3 cellular contexts compared by ENCODE assay signal in genomic region chr17:66946251-66946650, GRCh38.
TF ChIP-seq lines count a peak whose summit lies in the region.

No MANE protein-coding gene starts in this region.

TF ChIP-seq in A549, 52 proteins besides CTCF, POLR2A, EP300 and RAD21:
- TF ChIP-seq MAFK (IDR thresholded peaks at IDR 0.05; ENCODE audit: partially characterized antibody) (peak; percentile 62), RARB (CRISPR knock-in tag; IDR thresholded peaks at IDR 0.05) (no peak), CBX8 (IDR thresholded peaks at IDR 0.05) (no peak), HOXA7 (CRISPR knock-in tag; IDR thresholded peaks at IDR 0.05) (no peak), ESRRA (IDR thresholded peaks at IDR 0.05; ENCODE audit: borderline replicate concordance, low read length) (no peak)
TF ChIP-seq in A549: peak in this region for 1.

TF ChIP-seq in IMR-90, 13 proteins besides CTCF, POLR2A, EP300 and RAD21:
- TF ChIP-seq MAFK (IDR thresholded peaks at IDR 0.05; ENCODE audit: low read depth, low read length): peak; percentile 20; the same call in 1 of the 2 replicates
- TF ChIP-seq, protein P1, sequence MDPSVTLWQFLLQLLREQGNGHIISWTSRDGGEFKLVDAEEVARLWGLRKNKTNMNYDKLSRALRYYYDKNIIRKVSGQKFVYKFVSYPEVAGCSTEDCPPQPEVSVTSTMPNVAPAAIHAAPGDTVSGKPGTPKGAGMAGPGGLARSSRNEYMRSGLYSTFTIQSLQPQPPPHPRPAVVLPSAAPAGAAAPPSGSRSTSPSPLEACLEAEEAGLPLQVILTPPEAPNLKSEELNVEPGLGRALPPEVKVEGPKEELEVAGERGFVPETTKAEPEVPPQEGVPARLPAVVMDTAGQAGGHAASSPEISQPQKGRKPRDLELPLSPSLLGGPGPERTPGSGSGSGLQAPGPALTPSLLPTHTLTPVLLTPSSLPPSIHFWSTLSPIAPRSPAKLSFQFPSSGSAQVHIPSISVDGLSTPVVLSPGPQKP (IDR thresholded peaks at IDR 0.05; ENCODE audit: borderline replicate concordance, low read depth, low read length): no peak

TF ChIP-seq in H1, 55 proteins besides CTCF, POLR2A, EP300 and RAD21:
- no peak for TF ChIP-seq BACH1 (IDR thresholded peaks at IDR 0.05; ENCODE audit: low read length)
- no peak for TF ChIP-seq FOSL1 (IDR thresholded peaks at IDR 0.05; ENCODE audit: insufficient read depth, low read depth, low read length)
- TF ChIP-seq HDAC6 (IDR thresholded peaks at IDR 0.05; ENCODE audit: low read depth, low read length): no peak
- no peak for TF ChIP-seq ASH2L (IDR thresholded peaks at IDR 0.05; ENCODE audit: low read length)
- TF ChIP-seq GABPA (IDR thresholded peaks at IDR 0.05; ENCODE audit: borderline replicate concordance, insufficient read depth, low read length): no peak
- no peak for TF ChIP-seq KDM1A (IDR thresholded peaks at IDR 0.05; ENCODE audit: borderline replicate concordance, low read length)
- no peak for TF ChIP-seq ATF2 (IDR thresholded peaks at IDR 0.05; ENCODE audit: low read length)
- no peak for TF ChIP-seq CBX8 (IDR thresholded peaks at IDR 0.05; ENCODE audit: borderline replicate concordance, low read depth, low read length)
- TF ChIP-seq, protein P2, sequence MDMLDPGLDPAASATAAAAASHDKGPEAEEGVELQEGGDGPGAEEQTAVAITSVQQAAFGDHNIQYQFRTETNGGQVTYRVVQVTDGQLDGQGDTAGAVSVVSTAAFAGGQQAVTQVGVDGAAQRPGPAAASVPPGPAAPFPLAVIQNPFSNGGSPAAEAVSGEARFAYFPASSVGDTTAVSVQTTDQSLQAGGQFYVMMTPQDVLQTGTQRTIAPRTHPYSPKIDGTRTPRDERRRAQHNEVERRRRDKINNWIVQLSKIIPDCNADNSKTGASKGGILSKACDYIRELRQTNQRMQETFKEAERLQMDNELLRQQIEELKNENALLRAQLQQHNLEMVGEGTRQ (IDR thresholded peaks at IDR 0.05; ENCODE audit: low read length): no peak
- TF ChIP-seq CREB1 (IDR thresholded peaks at IDR 0.05): no peak
- TF ChIP-seq BRCA1 (IDR thresholded peaks at IDR 0.05; ENCODE audit: low read depth, low read length): no peak
- TF ChIP-seq EGR1 (IDR thresholded peaks at IDR 0.05; ENCODE audit: borderline replicate concordance, low read depth, low read length): no peak
- no peak for TF ChIP-seq NANOG (IDR thresholded peaks at IDR 0.05; ENCODE audit: insufficient read depth, low read depth, low read length, poor library complexity, severe bottlenecking)
- TF ChIP-seq BCL11A (IDR thresholded peaks at IDR 0.05; ENCODE audit: low read depth in 2 of 2, low read length in 2 of 2): no peak
- TF ChIP-seq SP2 (IDR thresholded peaks at IDR 0.05; ENCODE audit: low read length): no peak
- no peak for TF ChIP-seq RBBP5 (IDR thresholded peaks at IDR 0.05; ENCODE audit: borderline replicate concordance, low read depth, low read length)
- TF ChIP-seq TCF12 (IDR thresholded peaks at IDR 0.05; ENCODE audit: low read depth, low read length): no peak
- TF ChIP-seq SUZ12 (IDR thresholded peaks at IDR 0.05; ENCODE audit: low read length): no peak
- no peak for TF ChIP-seq KDM5A (IDR thresholded peaks at IDR 0.05; ENCODE audit: low read length)
